19 cellular contexts compared by ENCODE assay signal in the genomic region with DNA sequence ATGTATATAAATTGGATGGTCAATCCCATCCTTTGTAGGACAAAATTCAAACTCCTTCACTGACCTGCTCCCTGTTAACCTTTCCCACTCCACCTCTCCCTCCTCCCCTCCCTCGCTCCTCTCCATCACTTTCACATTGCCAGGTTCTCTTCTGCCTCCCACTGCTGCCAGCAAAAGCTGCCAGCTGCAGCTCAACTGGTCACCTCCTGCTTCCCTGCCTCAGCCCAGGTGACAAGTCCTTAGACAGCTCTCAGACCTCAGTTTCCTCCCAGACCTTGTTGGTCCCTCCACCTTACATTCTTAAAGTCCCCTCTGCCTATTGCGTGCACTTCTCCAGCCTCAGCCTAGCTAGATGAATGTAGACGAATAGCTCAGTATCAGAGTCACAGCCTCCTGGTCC. TPM values are rescaled to one million over a fixed set of nuclear protein-coding genes. Genes with fewer than 3 reads are reported as not detected.
DNase-seq lines count a peak whose midpoint lies in the region; ATAC-seq and TF ChIP-seq lines count a peak whose summit lies in the region.
"Had no signal": no experiment of that assay in that cellular context is flagged by ENCODE, and none has a peak within 500 bp of the region (broad histone marks: within the 10 kb centered on the region; RNA-seq: fewer than 3 reads in every experiment).

No MANE protein-coding gene starts in this region.

- H3K4ac ChIP-seq in IMR-90 (ENCODE audit: low read depth, low read length): peak overlapping the region; percentile 38
- no peak overlapping the region for H3K4ac ChIP-seq in trophoblast cell (ENCODE audit: low read depth, low read length)

- peak overlapping the region; percentile 70 for H2BK20ac ChIP-seq in IMR-90 (ENCODE audit: low read depth, low read length)

- H3K4me3 ChIP-seq in IMR-90 (ENCODE audit: insufficient read depth, low read depth, low read length): no peak overlapping the region
- no peak overlapping the region for H3K4me3 ChIP-seq in trophoblast cell (ENCODE audit: low read depth, low read length)
- H3K4me3 ChIP-seq: BLaER1, PC-9 had no signal

- 100% methylated on average over 2 of the region's 3 CpGs; no CpG with 5 or more reads in 1 of the 2 experiments for WGBS in IMR-90 (ENCODE audit: extremely low coverage in 2 of 2, insufficient read length in 1 of 2), 2 experiments
- WGBS in trophoblast cell (ENCODE audit: extremely low coverage, insufficient coverage, insufficient read length): no CpG with 5 or more reads among the region's 3 CpGs

- H2BK120ac ChIP-seq in IMR-90 (ENCODE audit: low read depth, low read length): peak overlapping the region; percentile 44
- H2BK120ac ChIP-seq in trophoblast cell (ENCODE audit: insufficient read depth, low read length, poor library complexity): no peak overlapping the region

- H3K36me3 ChIP-seq in IMR-90 (ENCODE audit: control insufficient read depth, insufficient read depth, low read length) (peaks cover 11% of the 10 kb centered on the region; the same call in 1 of the 2 replicates), trophoblast cell (ENCODE audit: control insufficient read depth in 1 of 2, insufficient read depth in 2 of 2, low read length in 2 of 2) (no peaks in the 10 kb centered on the region)
- H3K36me3 ChIP-seq: BLaER1 had no signal

- TF ChIP-seq CTCF in IMR-90 (conservative IDR thresholded peaks at IDR 0.05; ENCODE audit: low read depth, low read length): no peak

- H3K14ac ChIP-seq in IMR-90 (replicated peaks; ENCODE audit: low read depth, low read length) (0 out of 2 replicates have a peak overlapping the region, but pooled peaks have one; percentile 52), trophoblast cell (ENCODE audit: low read length) (no peak overlapping the region)

- H3K79me1 ChIP-seq in IMR-90 (ENCODE audit: low read depth in 1 of 2, low read length in 2 of 2) (peaks cover 8 to 36% of the 10 kb centered on the region in 2 experiments; a peak in 3 of 4 replicates), trophoblast cell (ENCODE audit: low read length) (peaks cover 10% of the 10 kb centered on the region)

- CTCF ChIA-PET in IMR-90 (lab: Yijun Ruan, JAX): no interaction called here

- peaks cover 21% of the 10 kb centered on the region for H3K4me1 Mint-ChIP-seq in dendritic cell treated with granulocyte-macrophage colony-stimulating factor and Interleukin-4, amounts not matched to agents 40 ng/mL and 50 ng/mL, for 4 days (ENCODE audit: low read depth)
- peaks cover 31% of the 10 kb centered on the region for H3K4me1 Mint-ChIP-seq in stimulated activated effector memory CD8-positive, alpha-beta T cell treated with anti-CD3 and anti-CD28 coated beads, Interleukin-12 subunit alpha, Interleukin-12 subunit beta, amount 100 ng/mL, for 72 hours

- peak overlapping the region; percentile 2; the same call in 1 of the 2 replicates for H3K27ac ChIP-seq in IMR-90 (ENCODE audit: insufficient read depth, low read length)
- H3K27ac ChIP-seq in trophoblast cell (ENCODE audit: low read depth, low read length): no peak overlapping the region
- H3K27ac ChIP-seq: BLaER1, KMS-11, PC-9, RWPE1 had no signal

- intact Hi-C loops in IMR-90 (cut with micrococcal nuclease): no loop called here
- intact Hi-C loops in dendritic cell treated with granulocyte-macrophage colony-stimulating factor and Interleukin-4, amounts not matched to agents 40 ng/mL and 50 ng/mL, for 4 days (cut with micrococcal nuclease): no loop called here

- TF ChIP-seq POLR2A in IMR-90 (IDR thresholded peaks at IDR 0.05; ENCODE audit: low read depth, low read length): no peak

- H2AFZ ChIP-seq in IMR-90 (replicated peaks; ENCODE audit: low read length, poor library complexity) (no peak overlapping the region), trophoblast cell (ENCODE audit: insufficient read depth, low read length, poor library complexity) (no peak overlapping the region)
- H2AFZ ChIP-seq: PC-9 had no signal

- H2BK15ac ChIP-seq in IMR-90 (ENCODE audit: low read depth, low read length): peak overlapping the region; percentile 25; the same call in 2 of the 3 replicates

- in situ Hi-C loops in IMR-90 (cut with MboI; ENCODE audit: low sequenced_read_pairs): no loop called here

- H4K12ac ChIP-seq in trophoblast cell (ENCODE audit: low read depth, low read length): no peak overlapping the region

- H4K5ac ChIP-seq in IMR-90 (ENCODE audit: low read depth, low read length): peak overlapping the region; percentile 81

- POLR2A ChIA-PET in IMR-90 (lab: Charles Lee; ENCODE audit: unreplicated experiment): no interaction called here

- peaks cover 19% of the 10 kb centered on the region for H3K9me1 ChIP-seq in IMR-90 (ENCODE audit: insufficient read depth, low read length)

- BruUV-seq in IMR-90 (replicated peaks; lab: Mats Ljungman, UMichigan): no TSS peak

- H2AK9ac ChIP-seq in IMR-90 (replicated peaks; ENCODE audit: low read depth, low read length, poor library complexity): peak overlapping the region; percentile 35

- H4K8ac ChIP-seq in IMR-90 (ENCODE audit: low read depth in 2 of 2, low read length in 2 of 2): peak overlapping the region; percentile 43 to 56; a peak in 2 of 4 replicates
- no peak overlapping the region for H4K8ac ChIP-seq in trophoblast cell (ENCODE audit: low read depth, low read length)

- H2AK5ac ChIP-seq in IMR-90 (ENCODE audit: low read depth, low read length) (peak overlapping the region; percentile 30), trophoblast cell (ENCODE audit: low read length) (no peak overlapping the region)

- no peaks in the 10 kb centered on the region for H3K9me3 Mint-ChIP-seq in dendritic cell treated with granulocyte-macrophage colony-stimulating factor and Interleukin-4, amounts not matched to agents 40 ng/mL and 50 ng/mL, for 4 days
- H3K9me3 Mint-ChIP-seq in stimulated activated effector memory CD8-positive, alpha-beta T cell treated with anti-CD3 and anti-CD28 coated beads, Interleukin-12 subunit alpha, Interleukin-12 subunit beta, amount 100 ng/mL, for 72 hours: no peaks in the 10 kb centered on the region
- H3K9me3 Mint-ChIP-seq: CD8-positive, alpha-beta T cell had no signal

- no peak overlapping the region for H2BK12ac ChIP-seq in trophoblast cell (ENCODE audit: low read length)

- no peaks in the 10 kb centered on the region for H3K27me3 Mint-ChIP-seq in dendritic cell treated with granulocyte-macrophage colony-stimulating factor and Interleukin-4, amounts not matched to agents 40 ng/mL and 50 ng/mL, for 4 days

- H3K79me2 ChIP-seq in trophoblast cell (ENCODE audit: control insufficient read depth, insufficient read depth, low read length, poor library complexity): no peaks in the 10 kb centered on the region

- no peak overlapping the region for H3K4me3 Mint-ChIP-seq in dendritic cell treated with granulocyte-macrophage colony-stimulating factor and Interleukin-4, amounts not matched to agents 40 ng/mL and 50 ng/mL, for 4 days
- no peak overlapping the region for H3K4me3 Mint-ChIP-seq in stimulated activated effector memory CD8-positive, alpha-beta T cell treated with anti-CD3 and anti-CD28 coated beads, Interleukin-12 subunit alpha, Interleukin-12 subunit beta, amount 100 ng/mL, for 72 hours
- H3K4me3 Mint-ChIP-seq: CD8-positive, alpha-beta T cell had no signal

- no peak for TF ChIP-seq RAD21 in IMR-90 (IDR thresholded peaks at IDR 0.05; ENCODE audit: low read length)

- H3K36me3 Mint-ChIP-seq in dendritic cell treated with granulocyte-macrophage colony-stimulating factor and Interleukin-4, amounts not matched to agents 40 ng/mL and 50 ng/mL, for 4 days (ENCODE audit: low read depth): peaks cover 77% of the 10 kb centered on the region
- H3K36me3 Mint-ChIP-seq in stimulated activated effector memory CD8-positive, alpha-beta T cell treated with anti-CD3 and anti-CD28 coated beads, Interleukin-12 subunit alpha, Interleukin-12 subunit beta, amount 100 ng/mL, for 72 hours: peaks cover 45% of the 10 kb centered on the region

- H3K9ac ChIP-seq in IMR-90 (ENCODE audit: low read depth, low read length): no peak overlapping the region
- H3K9ac ChIP-seq in trophoblast cell (ENCODE audit: low read length): no peak overlapping the region
- H3K9ac ChIP-seq: BLaER1, KMS-11 had no signal

- peak; percentile 37 for DNase-seq in activated effector memory CD4-positive, alpha-beta T cell treated with anti-CD3 and anti-CD28 coated beads, Interleukin-2, amount 50 U/mL, for 16 hours
- no peak for DNase-seq in activated effector memory CD4-positive, alpha-beta T cell treated with Interleukin-2 at 50 U/mL for 16 hours
- no peak for DNase-seq in IMR-90
- no peak for DNase-seq in stimulated activated effector memory CD8-positive, alpha-beta T cell treated with anti-CD3 and anti-CD28 coated beads, Interleukin-12 subunit alpha, Interleukin-12 subunit beta, amount 100 ng/mL, for 72 hours (ENCODE audit: low spot score in 2 of 2)
- DNase-seq in trophoblast cell: no peak
- DNase-seq: CD8-positive, alpha-beta T cell; GOT3; NCI-H1417; NCI-H187; NCI-H2107; NCI-H510A; NCI-H774 had no signal

- H3K27ac Mint-ChIP-seq in dendritic cell treated with granulocyte-macrophage colony-stimulating factor and Interleukin-4, amounts not matched to agents 40 ng/mL and 50 ng/mL, for 4 days: peak overlapping the region; percentile 30
- peak overlapping the region; percentile 69 for H3K27ac Mint-ChIP-seq in stimulated activated effector memory CD8-positive, alpha-beta T cell treated with anti-CD3 and anti-CD28 coated beads, Interleukin-12 subunit alpha, Interleukin-12 subunit beta, amount 100 ng/mL, for 72 hours
- H3K27ac Mint-ChIP-seq: CD8-positive, alpha-beta T cell had no signal

- no peaks in the 10 kb centered on the region for H4K20me1 ChIP-seq in IMR-90 (ENCODE audit: insufficient read depth, low read length)
- H4K20me1 ChIP-seq: BLaER1 had no signal

- no peak overlapping the region for H3K56ac ChIP-seq in IMR-90 (ENCODE audit: extremely low read depth, insufficient read depth, low read length)

- H3K9me3 ChIP-seq in IMR-90 (ENCODE audit: control insufficient read depth, insufficient read depth, low read length) (no peaks in the 10 kb centered on the region), trophoblast cell (ENCODE audit: insufficient read depth, low read depth, low read length) (no peaks in the 10 kb centered on the region)
- H3K9me3 ChIP-seq: BLaER1 had no signal

- H4K91ac ChIP-seq in IMR-90 (ENCODE audit: insufficient read depth, low read depth, low read length): peak overlapping the region; percentile 73
- H4K91ac ChIP-seq in trophoblast cell (ENCODE audit: low read depth, low read length): no peak overlapping the region

- H3K4me2 ChIP-seq in IMR-90 (ENCODE audit: low read depth, low read length) (no peak overlapping the region), trophoblast cell (ENCODE audit: low read length) (no peak overlapping the region)
- H3K4me2 ChIP-seq: BLaER1, KMS-11, PC-9 had no signal

- H3K27me3 ChIP-seq in IMR-90 (ENCODE audit: control insufficient read depth, insufficient read depth, low read length) (no peaks in the 10 kb centered on the region), trophoblast cell (ENCODE audit: insufficient read depth, low read length) (no peaks in the 10 kb centered on the region)
- H3K27me3 ChIP-seq: BLaER1 had no signal

- H2BK5ac ChIP-seq in IMR-90 (ENCODE audit: low read depth, low read length, poor library complexity, severe bottlenecking) (no peak overlapping the region), trophoblast cell (ENCODE audit: low read depth, low read length, poor library complexity) (no peak overlapping the region)

- H3K18ac ChIP-seq in IMR-90 (ENCODE audit: low read depth, low read length) (no peak overlapping the region), trophoblast cell (ENCODE audit: low read length) (no peak overlapping the region)

- dilution Hi-C loops in IMR-90 (cut with HindIII; ENCODE audit: low sequenced_read_pairs, unreplicated experiment): no loop called here

- ATAC-seq in IMR-90 (ENCODE audit: low read depth): no peak
- no peak for ATAC-seq in stimulated activated effector memory CD8-positive, alpha-beta T cell treated with anti-CD3 and anti-CD28 coated beads, Interleukin-12 subunit alpha, Interleukin-12 subunit beta, amount 100 ng/mL, for 72 hours
- no peak for ATAC-seq in GM19324 (IDR thresholded peaks at IDR 0.05; ENCODE audit: low FRiP score, unreplicated experiment)
- ATAC-seq: CD8-positive, alpha-beta T cell; HCT116 had no signal

- H3K23ac ChIP-seq in IMR-90 (ENCODE audit: low read depth, low read length): no peak overlapping the region
- no peak overlapping the region for H3K23ac ChIP-seq in trophoblast cell (ENCODE audit: low read length)

- H3K4me1 ChIP-seq in IMR-90 (ENCODE audit: control insufficient read depth, insufficient read depth, low read length): peaks cover 24% of the 10 kb centered on the region
- H3K4me1 ChIP-seq in trophoblast cell (ENCODE audit: control insufficient read depth in 1 of 2, insufficient read depth in 2 of 2, low read length in 2 of 2): peaks cover 8 to 18% of the 10 kb centered on the region in 2 experiments

RNA-seq across cellular contexts. Expression of a gene that starts 23.3 kb away (rescaled TPM):
- total RNA-seq in IMR-90 (2012; rRNA removed): 109 and 118 TPM in 2 replicates
- 98.4 and 102 TPM in 2 replicates for polyA plus RNA-seq in IMR-90 (2012; rRNA removed)
- 73.2 and 76.9 TPM in 2 replicates for polyA plus RNA-seq in IMR-90 (2012; cell fraction: cytosol; rRNA removed)
- 59.0 and 86.9 TPM in 2 replicates for polyA plus RNA-seq in IMR-90 (2012; cell fraction: nucleus; rRNA removed; ENCODE audit: low replicate concordance)
- 61.2 and 61.7 TPM in 2 replicates for polyA plus RNA-seq in trophoblast cell (2013)

RNA-seq across cellular contexts. Expression of a gene that starts 33.1 kb away (rescaled TPM):
- total RNA-seq in IMR-90 (2012; rRNA removed): 25.8 and 26.1 TPM in 2 replicates
- 26.5 and 29.6 TPM in 2 replicates for polyA plus RNA-seq in IMR-90 (2012; rRNA removed)
- 12.7 and 19.2 TPM in 2 replicates for polyA plus RNA-seq in IMR-90 (2012; cell fraction: cytosol; rRNA removed)
- polyA plus RNA-seq in IMR-90 (2012; cell fraction: nucleus; rRNA removed; ENCODE audit: low replicate concordance): 28.4 and 44.9 TPM in 2 replicates
- 0.22 and 0.29 TPM in 2 replicates for polyA plus RNA-seq in trophoblast cell (2013)

RNA-seq across cellular contexts. Expression of a gene that starts 52.7 kb away (rescaled TPM):
- 86.4 and 105 TPM in 2 replicates for total RNA-seq in IMR-90 (2012; rRNA removed)
- 48.8 and 49.5 TPM in 2 replicates for polyA plus RNA-seq in IMR-90 (2012; rRNA removed)
- 24.3 and 40.6 TPM in 2 replicates for polyA plus RNA-seq in IMR-90 (2012; cell fraction: cytosol; rRNA removed)
- 28.6 and 46.9 TPM in 2 replicates for polyA plus RNA-seq in IMR-90 (2012; cell fraction: nucleus; rRNA removed; ENCODE audit: low replicate concordance)
- polyA plus RNA-seq in trophoblast cell (2013): 29.1 and 30.3 TPM in 2 replicates

RNA-seq across cellular contexts. Expression of a gene that starts 53.1 kb away (rescaled TPM):
- 83.3 and 88.0 TPM in 2 replicates for total RNA-seq in IMR-90 (2012; rRNA removed)
- 63.7 and 68.0 TPM in 2 replicates for polyA plus RNA-seq in IMR-90 (2012; rRNA removed)
- 21.7 and 43.0 TPM in 2 replicates for polyA plus RNA-seq in IMR-90 (2012; cell fraction: cytosol; rRNA removed)
- 13.7 and 69.2 TPM in 2 replicates for polyA plus RNA-seq in IMR-90 (2012; cell fraction: nucleus; rRNA removed; ENCODE audit: low replicate concordance)
- polyA plus RNA-seq in trophoblast cell (2013): 77.5 and 77.9 TPM in 2 replicates
